Comparison of ENCODE assay signal across 1 cellular context in genomic region chr9:98121096-98121495, GRCh38.
TF ChIP-seq lines count a peak whose summit lies in the region.

No MANE protein-coding gene starts in this region.

TF ChIP-seq in SK-N-SH treated with all-trans-retinoic acid at 6 μM for 48 hours, 23 proteins besides CTCF, POLR2A, EP300 and RAD21 (continued from another document):
- no peak for TF ChIP-seq TSHZ2 (CRISPR knock-in tag; IDR thresholded peaks at IDR 0.05)
- no peak for TF ChIP-seq POU6F1 (CRISPR knock-in tag; IDR thresholded peaks at IDR 0.05; ENCODE audit: borderline replicate concordance, low read depth)
- no peak for TF ChIP-seq CSDC2 (CRISPR knock-in tag; IDR thresholded peaks at IDR 0.05)
